ENCODE assay signal across 8 cellular contexts in the genomic region with DNA sequence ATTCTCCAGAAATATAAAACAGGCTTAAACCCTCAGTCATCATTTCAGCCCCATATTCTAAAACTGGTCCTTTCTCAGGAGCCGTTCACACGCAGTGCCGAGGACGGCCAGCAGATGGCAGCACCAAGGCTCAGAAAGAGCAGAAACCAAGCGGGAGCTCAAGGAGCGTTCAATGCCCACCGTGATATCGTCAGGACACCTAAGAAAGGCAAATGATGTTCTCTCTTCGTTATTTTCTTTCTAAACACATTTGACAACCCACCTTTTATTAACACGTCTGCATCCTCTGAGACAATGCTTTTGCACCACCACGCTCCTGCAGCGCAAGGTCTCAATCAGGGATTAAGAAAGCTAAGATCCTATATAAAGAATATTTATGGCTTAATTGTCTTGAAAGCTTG. TPM values are rescaled to one million over a fixed set of nuclear protein-coding genes. Genes with fewer than 3 reads are reported as not detected.
DNase-seq lines count a peak whose midpoint lies in the region; ATAC-seq lines count a peak whose summit lies in the region.

No MANE protein-coding gene starts in this region.

- peaks cover 7% of the 10 kb centered on the region for H3K4me1 Mint-ChIP-seq in activated CD8-positive, alpha-beta T cell treated with anti-CD3 and anti-CD28 coated beads, Interleukin-2, amount 10 ng/mL, durations not matched to agents 7 days and 5 days (ENCODE audit: low read depth)

- ATAC-seq in HG03439 (IDR thresholded peaks at IDR 0.05; ENCODE audit: unreplicated experiment), result peak; percentile 77
- ATAC-seq in activated CD8-positive, alpha-beta T cell treated with anti-CD3 and anti-CD28 coated beads, Interleukin-2, amount 10 ng/mL, durations not matched to agents 7 days and 5 days, result peak; percentile 90

- no peaks in the 10 kb centered on the region for H3K36me3 Mint-ChIP-seq in activated CD8-positive, alpha-beta T cell treated with anti-CD3 and anti-CD28 coated beads, Interleukin-2, amount 10 ng/mL, durations not matched to agents 7 days and 5 days (ENCODE audit: low read depth)

- H3K27me3 Mint-ChIP-seq in activated CD8-positive, alpha-beta T cell treated with anti-CD3 and anti-CD28 coated beads, Interleukin-2, amount 10 ng/mL, durations not matched to agents 7 days and 5 days (ENCODE audit: low read depth), result peaks cover 40% of the 10 kb centered on the region

- H3K9me3 Mint-ChIP-seq in activated CD8-positive, alpha-beta T cell treated with anti-CD3 and anti-CD28 coated beads, Interleukin-2, amount 10 ng/mL, durations not matched to agents 7 days and 5 days (ENCODE audit: insufficient read depth), result no peaks in the 10 kb centered on the region

- POLR2A ChIA-PET in activated CD8-positive, alpha-beta T cell treated with anti-CD3 and anti-CD28 coated beads, Interleukin-2, amount 10 ng/mL, durations not matched to agents 7 days and 5 days (lab: Charles Lee), result no interaction called here

- no peak overlapping the region for H3K27ac Mint-ChIP-seq in activated CD8-positive, alpha-beta T cell treated with anti-CD3 and anti-CD28 coated beads, Interleukin-2, amount 10 ng/mL, durations not matched to agents 7 days and 5 days

- DNase-seq in NCI-H2081 (lab: John Stamatoyannopoulos, UW) (peak; percentile 63 to 73), NCI-H2081 treated with DMSO at 0.1 percent for 48 hours (lab: John Stamatoyannopoulos, UW) (no peak), NCI-H748 treated with DMSO at 0.1 percent for 48 hours (lab: John Stamatoyannopoulos, UW) (peak; percentile 39), medulla oblongata (ENCODE audit: extremely low spot score) (peak; percentile 84)
- DNase-seq in activated CD8-positive, alpha-beta T cell treated with anti-CD3 and anti-CD28 coated beads, Interleukin-2, amount 10 ng/mL, durations not matched to agents 7 days and 5 days, result peak; percentile 90
- peak; percentile 77 for DNase-seq in effector CD4-positive, alpha-beta T cell
- peak; percentile 82 for DNase-seq in stimulated activated CD8-positive, alpha-beta memory T cell treated with anti-CD3 and anti-CD28 coated beads, Interleukin-15, amount 100 ng/mL, for 1 hour (ENCODE audit: low read depth)

- H3K4me3 Mint-ChIP-seq in activated CD8-positive, alpha-beta T cell treated with anti-CD3 and anti-CD28 coated beads, Interleukin-2, amount 10 ng/mL, durations not matched to agents 7 days and 5 days, result no peak overlapping the region

- CTCF ChIA-PET in activated CD8-positive, alpha-beta T cell treated with anti-CD3 and anti-CD28 coated beads, Interleukin-2, amount 10 ng/mL, durations not matched to agents 7 days and 5 days (lab: Charles Lee), result interaction anchor here (0.6 to 4.8 kb wide), 61 partner anchors 9 to 672 kb away, joined by 3 to 146 read pairs (median 5); a partner anchor contains a TSS

RNA-seq across cellular contexts. Expression of a gene that starts 45.7 kb away (rescaled TPM):
- total RNA-seq in activated CD8-positive, alpha-beta T cell treated with anti-CD3 and anti-CD28 coated beads, Interleukin-2, amount 10 ng/mL, durations not matched to agents 7 days and 5 days, result 10 to 100 TPM; 81.4 to 85.6 TPM

RNA-seq across cellular contexts. Expression of a gene that starts 52.5 kb away (rescaled TPM):
- not detected for total RNA-seq in activated CD8-positive, alpha-beta T cell treated with anti-CD3 and anti-CD28 coated beads, Interleukin-2, amount 10 ng/mL, durations not matched to agents 7 days and 5 days
